Comparison of ENCODE assay signal across 11 cellular contexts in genomic region chr15:87609474-87609873, GRCh38.
DNase-seq lines count a peak whose midpoint lies in the region; ATAC-seq and TF ChIP-seq lines count a peak whose summit lies in the region.
"Had no signal": no experiment of that assay in that cellular context is flagged by ENCODE, and none has a peak within 500 bp of the region (broad histone marks: within the 10 kb centered on the region; RNA-seq: fewer than 3 reads in every experiment).

No MANE protein-coding gene starts in this region.

- no peaks in the 10 kb centered on the region for H3K4me1 Mint-ChIP-seq in immature natural killer cell

- ATAC-seq in upper lobe of right lung = no peak

- no peaks in the 10 kb centered on the region for H3K9me3 ChIP-seq in left ventricle myocardium inferior (replicated peaks)
- H3K9me3 ChIP-seq in upper lobe of right lung = no peaks in the 10 kb centered on the region

- intact Hi-C loops in left ventricle myocardium inferior (cut with micrococcal nuclease) = loop anchor here (10.0 kb wide), 1 partner anchor 65 kb away; no protein-coding TSS in a partner anchor
- intact Hi-C loops in upper lobe of right lung (cut with DNase I) = no loop called here

- peaks cover 0 to 2% (median 0%) of the 10 kb centered on the region in 6 donors for H3K9me3 Mint-ChIP-seq in immature natural killer cell
- H3K9me3 Mint-ChIP-seq: activated T-cell treated with anti-CD3 and anti-CD28 coated beads, Interleukin-2, amount 50 U/mL, for 4 hours had no signal

- no peaks in the 10 kb centered on the region for H3K36me3 Mint-ChIP-seq in immature natural killer cell

- no peak overlapping the region for H3K27ac Mint-ChIP-seq in immature natural killer cell

- DNase-seq in HS-27A (ENCODE audit: low read depth) (peak; percentile 97), amniotic epithelial cell (ENCODE audit: low read depth) (peak; percentile 87), left ventricle myocardium inferior (no peak), superior temporal gyrus (ENCODE audit: extremely low spot score) (peak; percentile 27), immature natural killer cell (no peak), G401 (ENCODE audit: low spot score) (no peak), upper lobe of right lung (no peak)
- DNase-seq: activated T-cell treated with anti-CD3 and anti-CD28 coated beads, Interleukin-2, amount 50 U/mL, for 4 hours; cortex of kidney; NCI-H526 treated with DMSO at 0.1 percent for 48 hours; stimulated activated CD8-positive, alpha-beta memory T cell treated with anti-CD3 and anti-CD28 coated beads, Interleukin-4, amount 100 ng/mL, for 48 hours had no signal

- peak overlapping the region; percentile 46 for H3K27ac ChIP-seq in left ventricle myocardium inferior (replicated peaks)
- H3K27ac ChIP-seq in upper lobe of right lung = no peak overlapping the region

- in situ Hi-C loops in G401 (cut with HindIII; ENCODE audit: low sequenced_read_pairs) = no loop called here

- H3K4me1 ChIP-seq in left ventricle myocardium inferior (peaks cover 18% of the 10 kb centered on the region), upper lobe of right lung (no peaks in the 10 kb centered on the region)

- no peaks in the 10 kb centered on the region for H3K36me3 ChIP-seq in left ventricle myocardium inferior
- H3K36me3 ChIP-seq in upper lobe of right lung = no peaks in the 10 kb centered on the region

- no peak overlapping the region for H3K4me3 Mint-ChIP-seq in immature natural killer cell
- H3K4me3 Mint-ChIP-seq: activated T-cell treated with anti-CD3 and anti-CD28 coated beads, Interleukin-2, amount 50 U/mL, for 4 hours had no signal

- H3K4me3 ChIP-seq in left ventricle myocardium inferior = no peak overlapping the region
- no peak overlapping the region for H3K4me3 ChIP-seq in upper lobe of right lung

- H3K27me3 ChIP-seq in left ventricle myocardium inferior (ENCODE audit: low read depth) (no peaks in the 10 kb centered on the region), upper lobe of right lung (no peaks in the 10 kb centered on the region)

- no peaks in the 10 kb centered on the region for H3K27me3 Mint-ChIP-seq in immature natural killer cell (ENCODE audit: low read depth in 3 of 3)

- TF ChIP-seq CTCF in left ventricle myocardium inferior (IDR thresholded peaks at IDR 0.05; ENCODE audit: borderline replicate concordance) (no peak), upper lobe of right lung (IDR thresholded peaks at IDR 0.05) (no peak)

Comparison
In these comparisons a context has a peak if more than half of its experiments do, and no peak if none do; other contexts are left out.
1. DNase-seq: peak in HS-27A (single experiment), amniotic epithelial cell (single experiment) and superior temporal gyrus (single experiment); none in left ventricle myocardium inferior (single experiment), immature natural killer cell (0 of 3), G401 (single experiment) and upper lobe of right lung (single experiment).